15 cellular contexts compared by ENCODE assay signal in genomic region chr13:44867825-44868224, GRCh38.
DNase-seq lines count a peak whose midpoint lies in the region; ATAC-seq and TF ChIP-seq lines count a peak whose summit lies in the region.
"Had no signal": no experiment of that assay in that cellular context is flagged by ENCODE, and none has a peak within 500 bp of the region (broad histone marks: within the 10 kb centered on the region; RNA-seq: fewer than 3 reads in every experiment).

No MANE protein-coding gene starts in this region.

- no peaks in the 10 kb centered on the region for H3K9me3 ChIP-seq in right lobe of liver
- no peaks in the 10 kb centered on the region for H3K9me3 ChIP-seq in uterus
- no peaks in the 10 kb centered on the region for H3K9me3 ChIP-seq in colonic mucosa

- H3K4me1 ChIP-seq in right lobe of liver (no peaks in the 10 kb centered on the region), uterus (peaks cover 0 to 4% of the 10 kb centered on the region in 2 donors), colonic mucosa (no peaks in the 10 kb centered on the region)

- H3K27ac Mint-ChIP-seq in activated CD4-positive, alpha-beta T cell treated with anti-CD3 and anti-CD28 coated beads, Interleukin-2, amount 10 ng/mL, durations not matched to agents 7 days and 5 days = no peak overlapping the region

- H3K36me3 Mint-ChIP-seq in activated CD4-positive, alpha-beta T cell treated with anti-CD3 and anti-CD28 coated beads, Interleukin-2, amount 10 ng/mL, durations not matched to agents 7 days and 5 days (ENCODE audit: low read depth) = no peaks in the 10 kb centered on the region
- H3K36me3 Mint-ChIP-seq: CD14-positive monocyte had no signal

- peak; percentile 21 for DNase-seq in coronary artery (ENCODE audit: low spot score)
- DNase-seq in fibroblast of the aortic adventitia (ENCODE audit: low read depth) = peak; percentile 16
- peak in 2 of 3 donors; percentile 32 to 54 for DNase-seq in right lobe of liver
- DNase-seq in uterus = peak; percentile 43 to 69
- no peak for DNase-seq in activated CD4-positive, alpha-beta T cell treated with anti-CD3 and anti-CD28 coated beads, Interleukin-2, amount 10 ng/mL, durations not matched to agents 7 days and 5 days
- no peak for DNase-seq in AG08396 (ENCODE audit: low spot score)
- DNase-seq in colonic mucosa = no peak
- DNase-seq: DMS79 treated with DMSO at 0.1 percent for 48 hours, NCI-H1092 treated with DMSO at 0.1 percent for 48 hours, NCI-H1694, NCI-H2081 treated with DMSO at 0.1 percent for 48 hours, NCI-H446 treated with DMSO at 0.1 percent for 48 hours, Right ventricle myocardium superior had no signal

- 61% methylated on average over 9 of the region's 9 CpGs for WGBS in right lobe of liver (ENCODE audit: insufficient coverage, low coverage, low lambda C conversion rate, missing lambda C conversion rate)

- ATAC-seq in right lobe of liver = peak; percentile 84 to 92 (median 90)
- ATAC-seq: K562 had no signal

- no peaks in the 10 kb centered on the region for H3K9me3 Mint-ChIP-seq in activated CD4-positive, alpha-beta T cell treated with anti-CD3 and anti-CD28 coated beads, Interleukin-2, amount 10 ng/mL, durations not matched to agents 7 days and 5 days

- H3K4me3 ChIP-seq in coronary artery (no peak overlapping the region), fibroblast of the aortic adventitia (ENCODE audit: low read depth, low read length) (no peak overlapping the region), right lobe of liver (no peak overlapping the region), uterus (no peak overlapping the region), colonic mucosa (no peak overlapping the region)
- H3K4me3 ChIP-seq: K562 had no signal

- TF ChIP-seq POLR2A in right lobe of liver (IDR thresholded peaks at IDR 0.05) (no peak), uterus (IDR thresholded peaks at IDR 0.05) (no peak)

- peaks cover 7% of the 10 kb centered on the region for H3K27me3 Mint-ChIP-seq in activated CD4-positive, alpha-beta T cell treated with anti-CD3 and anti-CD28 coated beads, Interleukin-2, amount 10 ng/mL, durations not matched to agents 7 days and 5 days

- CTCF ChIA-PET in activated CD4-positive, alpha-beta T cell treated with anti-CD3 and anti-CD28 coated beads, Interleukin-2, amount 10 ng/mL, durations not matched to agents 7 days and 5 days (lab: Charles Lee) = no interaction called here

- H3K27me3 ChIP-seq in right lobe of liver (no peaks in the 10 kb centered on the region), uterus (no peaks in the 10 kb centered on the region), colonic mucosa (no peaks in the 10 kb centered on the region)

- POLR2A ChIA-PET in activated CD4-positive, alpha-beta T cell treated with anti-CD3 and anti-CD28 coated beads, Interleukin-2, amount 10 ng/mL, durations not matched to agents 7 days and 5 days (lab: Charles Lee) = no interaction called here

- no peaks in the 10 kb centered on the region for H3K36me3 ChIP-seq in right lobe of liver
- no peaks in the 10 kb centered on the region for H3K36me3 ChIP-seq in uterus
- H3K36me3 ChIP-seq in colonic mucosa = no peaks in the 10 kb centered on the region

- no peaks in the 10 kb centered on the region for H3K4me1 Mint-ChIP-seq in activated CD4-positive, alpha-beta T cell treated with anti-CD3 and anti-CD28 coated beads, Interleukin-2, amount 10 ng/mL, durations not matched to agents 7 days and 5 days
- H3K4me1 Mint-ChIP-seq: CD14-positive monocyte had no signal

- H3K27ac ChIP-seq in coronary artery (peak overlapping the region in 1 of 2 donors; percentile 21), right lobe of liver (no peak overlapping the region), uterus (peak overlapping the region; percentile 66 to 77), colonic mucosa (no peak overlapping the region)

- TF ChIP-seq CTCF in coronary artery (IDR thresholded peaks at IDR 0.05) (no peak), fibroblast of the aortic adventitia (IDR thresholded peaks at IDR 0.05; ENCODE audit: insufficient read depth, low read length) (no peak), right lobe of liver (IDR thresholded peaks at IDR 0.05) (no peak), uterus (IDR thresholded peaks at IDR 0.05) (no peak), colonic mucosa (IDR thresholded peaks at IDR 0.05) (no peak)

- no peak overlapping the region for H3K9ac ChIP-seq in colonic mucosa (ENCODE audit: low read depth in 2 of 2, low read length in 2 of 2)

- H3K4me3 Mint-ChIP-seq in activated CD4-positive, alpha-beta T cell treated with anti-CD3 and anti-CD28 coated beads, Interleukin-2, amount 10 ng/mL, durations not matched to agents 7 days and 5 days = no peak overlapping the region
- H3K4me3 Mint-ChIP-seq: CD14-positive monocyte had no signal

- intact Hi-C loops in right lobe of liver (cut with DNase I) = no loop called here
- intact Hi-C loops in uterus (cut with DNase I; ENCODE audit: low total_unique reads) = no loop called here
- intact Hi-C loops in colonic mucosa (cut with DNase I) = no loop called here

Comparison
In these comparisons a context has a peak if more than half of its experiments do, and no peak if none do; other contexts are left out.
1. DNase-seq: peak in coronary artery (single experiment), fibroblast of the aortic adventitia (single experiment), right lobe of liver (2 of 3) and uterus (2 of 2); none in activated CD4-positive, alpha-beta T cell treated with anti-CD3 and anti-CD28 coated beads, Interleukin-2, amount 10 ng/mL, durations not matched to agents 7 days and 5 days (single experiment), AG08396 (single experiment) and colonic mucosa (single experiment).
2. H3K27ac ChIP-seq: peak in uterus (2 of 2); none in right lobe of liver (0 of 3) and colonic mucosa (single experiment).